28 cellular contexts compared by ENCODE assay signal in genomic region chr2:240788482-240788881, GRCh38. TPM values are rescaled to one million over a fixed set of nuclear protein-coding genes. Genes with fewer than 3 reads are reported as not detected.
A peak's percentile ranks its signal among the peaks of the same experiment; 100 is the strongest.
DNase-seq lines count a peak whose midpoint lies in the region; ATAC-seq and TF ChIP-seq lines count a peak whose summit lies in the region.
"Had no signal": no experiment of that assay in that cellular context is flagged by ENCODE, and none has a peak within 500 bp of the region (broad histone marks: within the 10 kb centered on the region; RNA-seq: fewer than 3 reads in every experiment).

No MANE protein-coding gene starts in this region.

- H3K4me1 Mint-ChIP-seq in GM23338 (peaks cover 8% of the 10 kb centered on the region; the same call in 2 of the 3 replicates), glutamatergic neuron (ENCODE audit: low read depth, unreplicated experiment) (peaks cover 10% of the 10 kb centered on the region)

- DNase-seq in Right ventricle myocardium superior: peak; percentile 16
- DNase-seq in right atrium auricular region (ENCODE audit: low spot score): no peak
- no peak for DNase-seq in GM23338 (ENCODE audit: low spot score)
- DNase-seq in glutamatergic neuron: peak; percentile 1
- DNase-seq in osteoblast (ENCODE audit: insufficient read length, low spot score, missing footprints): peak; percentile 82
- no peak for DNase-seq in H4 (ENCODE audit: low spot score)
- DNase-seq in KBM-7: no peak
- DNase-seq: Caco-2; DMS 273 treated with DMSO at 0.1 percent for 48 hours; DMS79; EL; GDM1; GOT3; IMR-90; MM.1S; NCI-H2029 treated with DMSO at 0.1 percent for 48 hours; NCI-H446 treated with DMSO at 0.1 percent for 48 hours; NCI-H526; NCI-H82; NK-92 treated with Interleukin-12 subunit alpha and Interleukin-12 subunit beta, amount 100 ng/mL, for 24 hours; PC-3 had no signal

- TF ChIP-seq CTCF in right atrium auricular region (IDR thresholded peaks at IDR 0.05) (no peak), GM23338 (conservative IDR thresholded peaks at IDR 0.05; ENCODE audit: low read depth in 2 of 2) (no peak), glutamatergic neuron (IDR thresholded peaks at IDR 0.05; ENCODE audit: partially characterized antibody, unreplicated experiment) (no peak), osteoblast (IDR thresholded peaks at IDR 0.05; ENCODE audit: extremely low read depth, low read depth, low read length) (no peak)

- intact Hi-C loops in Right ventricle myocardium superior (cut with DNase I): no loop called here

- H3K27ac Mint-ChIP-seq in GM23338: peak overlapping the region; percentile 55; the same call in 1 of the 2 replicates
- H3K27ac Mint-ChIP-seq in glutamatergic neuron (ENCODE audit: unreplicated experiment): no peak overlapping the region
- H3K27ac Mint-ChIP-seq: CD8-positive, alpha-beta T cell had no signal

- H4K20me1 ChIP-seq in GM23338 (replicated peaks; ENCODE audit: insufficient read depth) (peaks cover 11% of the 10 kb centered on the region; the same call in 1 of the 2 replicates), osteoblast (ENCODE audit: insufficient read depth, low read length) (no peaks in the 10 kb centered on the region)

- no peaks in the 10 kb centered on the region for H3K9me2 ChIP-seq in GM23338 (ENCODE audit: insufficient read depth)

- no peak overlapping the region for H3K4me3 Mint-ChIP-seq in GM23338
- H3K4me3 Mint-ChIP-seq in glutamatergic neuron (ENCODE audit: unreplicated experiment): peak overlapping the region; percentile 38
- H3K4me3 Mint-ChIP-seq: CD8-positive, alpha-beta T cell had no signal

- H3K9me3 Mint-ChIP-seq in GM23338: no peaks in the 10 kb centered on the region
- H3K9me3 Mint-ChIP-seq in glutamatergic neuron (ENCODE audit: unreplicated experiment): peaks cover 10% of the 10 kb centered on the region
- H3K9me3 Mint-ChIP-seq: CD8-positive, alpha-beta T cell had no signal

- no peak overlapping the region for H3K4me2 ChIP-seq in GM23338
- H3K4me2 ChIP-seq in osteoblast (ENCODE audit: insufficient read depth, low read length): no peak overlapping the region
- H3K4me2 ChIP-seq: A549, KMS-11 had no signal

- no peak for ATAC-seq in Right ventricle myocardium superior (ENCODE audit: poor library complexity)
- ATAC-seq in GM23338: no peak
- ATAC-seq: CD8-positive, alpha-beta T cell; GM12878; HCT116; PC-3 had no signal

- H3K79me2 ChIP-seq in GM23338 (replicated peaks; ENCODE audit: insufficient read depth) (peaks cover 19% of the 10 kb centered on the region), osteoblast (ENCODE audit: insufficient read depth, low read length) (no peaks in the 10 kb centered on the region)

- H3K4me1 ChIP-seq in right atrium auricular region: peaks cover 0 to 14% of the 10 kb centered on the region in 2 donors
- no peaks in the 10 kb centered on the region for H3K4me1 ChIP-seq in GM23338 (ENCODE audit: insufficient read depth)
- no peaks in the 10 kb centered on the region for H3K4me1 ChIP-seq in osteoblast (ENCODE audit: insufficient read depth, low read length)
- H3K4me1 ChIP-seq: A549, Caco-2, SJSA1 had no signal

- H3K36me3 ChIP-seq in right atrium auricular region (no peaks in the 10 kb centered on the region), GM23338 (ENCODE audit: insufficient read depth) (peaks cover 3% of the 10 kb centered on the region; the same call in 1 of the 2 replicates), osteoblast (ENCODE audit: insufficient read depth, low read length) (no peaks in the 10 kb centered on the region)
- H3K36me3 ChIP-seq: SJSA1 had no signal

- in situ Hi-C loops in KBM-7 (cut with MboI; ENCODE audit: low pct_unique_long_range_greater_than_20kb, low sequenced_read_pairs): no loop called here

- peaks cover 15% of the 10 kb centered on the region for H3K27me3 Mint-ChIP-seq in GM23338 (ENCODE audit: insufficient read depth, low read depth, poor library complexity)
- H3K27me3 Mint-ChIP-seq in glutamatergic neuron (ENCODE audit: unreplicated experiment): peaks cover 5% of the 10 kb centered on the region

- no peaks in the 10 kb centered on the region for H3F3A ChIP-seq in GM23338 (replicated peaks; ENCODE audit: low read depth)

- H3K27me3 ChIP-seq in right atrium auricular region: no peaks in the 10 kb centered on the region
- no peaks in the 10 kb centered on the region for H3K27me3 ChIP-seq in GM23338 (ENCODE audit: insufficient read depth)
- no peaks in the 10 kb centered on the region for H3K27me3 ChIP-seq in osteoblast (ENCODE audit: insufficient read depth, low read length)
- H3K27me3 ChIP-seq: SJSA1 had no signal

- no peak overlapping the region for H3K27ac ChIP-seq in right atrium auricular region
- H3K27ac ChIP-seq in GM23338 (ENCODE audit: low read depth): no peak overlapping the region
- H3K27ac ChIP-seq in osteoblast (ENCODE audit: low read depth, low read length): no peak overlapping the region
- H3K27ac ChIP-seq: A549, C4-2B, KMS-11, SJSA1 had no signal

- H3K9me3 ChIP-seq in right atrium auricular region: no peaks in the 10 kb centered on the region
- no peaks in the 10 kb centered on the region for H3K9me3 ChIP-seq in osteoblast (ENCODE audit: low read depth, low read length)
- H3K9me3 ChIP-seq: A549, Caco-2, SJSA1 had no signal

- H3K4me3 ChIP-seq in right atrium auricular region (no peak overlapping the region), GM23338 (no peak overlapping the region), osteoblast (ENCODE audit: insufficient read depth, low read length) (no peak overlapping the region)
- H3K4me3 ChIP-seq: A549, GM12878, SJSA1 had no signal

- H3K36me3 Mint-ChIP-seq in GM23338 (ENCODE audit: low read depth) (peaks cover 43% of the 10 kb centered on the region), glutamatergic neuron (ENCODE audit: unreplicated experiment) (no peaks in the 10 kb centered on the region)
- H3K36me3 Mint-ChIP-seq: CD8-positive, alpha-beta T cell had no signal

- no peak overlapping the region for H2AFZ ChIP-seq in GM23338
- no peak overlapping the region for H2AFZ ChIP-seq in osteoblast (ENCODE audit: low read length)

TF ChIP-seq in GM23338, 12 proteins besides CTCF, POLR2A, EP300 and RAD21 (continues in another document):
- TF ChIP-seq EZH2phosphoT487 (IDR thresholded peaks at IDR 0.05; ENCODE audit: unreplicated experiment) (no peak), JUNB (IDR thresholded peaks at IDR 0.05; ENCODE audit: unreplicated experiment) (no peak), ZNF331 (CRISPR knock-in tag; IDR thresholded peaks at IDR 0.05; ENCODE audit: low read depth) (no peak), ZNF114 (CRISPR knock-in tag; IDR thresholded peaks at IDR 0.05) (no peak), ETS1 (IDR thresholded peaks at IDR 0.05) (no peak), NANOG (IDR thresholded peaks at IDR 0.05; ENCODE audit: borderline replicate concordance) (no peak), STAT1 (IDR thresholded peaks at IDR 0.05; ENCODE audit: unreplicated experiment) (no peak), EZH2 (IDR thresholded peaks at IDR 0.05; ENCODE audit: low read depth, unreplicated experiment) (no peak), POLR2AphosphoS5 (IDR thresholded peaks at IDR 0.05; ENCODE audit: low read depth) (no peak), REST (IDR thresholded peaks at IDR 0.05; ENCODE audit: unreplicated experiment) (no peak), CREB1 (CRISPR knock-in tag; IDR thresholded peaks at IDR 0.05; ENCODE audit: low read depth) (no peak)

RNA-seq across cellular contexts. Expression of gene KIF1A, which starts 31.5 kb away (rescaled TPM):
- total RNA-seq in Right ventricle myocardium superior (0.65 TPM), right atrium auricular region (10 to 100 TPM; 41.8 to 43.7 TPM), glutamatergic neuron (ENCODE audit: unreplicated experiment) (439 TPM), osteoblast (under 0.01 TPM in 1 of 2 replicates, not detected in the other)
- 183 and 214 TPM in 2 replicates for total RNA-seq in GM23338 (2014; rRNA removed; shearing (Covaris generic))
- polyA plus RNA-seq in GM23338 (2016; fragmentation: Nextera tagmentation; extraction: Ambion mirVana): 158 and 169 TPM in 2 replicates
- total RNA-seq in H4 (2014; rRNA removed; shearing (Covaris generic)): 1.4 and 1.9 TPM in 2 replicates
- total RNA-seq: CD8-positive, alpha-beta T cell; PC-3; SJSA1 had no signal
- polyA plus RNA-seq: IMR-90 had no signal

Comparison
In these comparisons a context has a peak if more than half of its experiments do, and no peak if none do; other contexts are left out.
1. DNase-seq: peak in Right ventricle myocardium superior (single experiment), glutamatergic neuron (single experiment) and osteoblast (single experiment); none in right atrium auricular region (single experiment), GM23338 (single experiment), H4 (single experiment) and KBM-7 (single experiment).
2. RNA of gene KIF1A, which starts 31.5 kb away (total RNA-seq): 439 TPM in glutamatergic neuron (single experiment), 183 to 214 TPM in GM23338 and 41.8 to 43.7 TPM in right atrium auricular region; 1.4 to 1.9 TPM in H4, 0.65 TPM in Right ventricle myocardium superior (single experiment) and under 0.01 TPM in osteoblast; every median in the first group is over 10 times any median in the second.